Comparison of ENCODE assay signal across 8 cellular contexts in genomic region chr19:42113641-42114348, GRCh38. TPM values are rescaled to one million over a fixed set of nuclear protein-coding genes. Genes with fewer than 3 reads are reported as not detected.
DNase-seq lines count a peak whose midpoint lies in the region; ATAC-seq and TF ChIP-seq lines count a peak whose summit lies in the region.

No MANE protein-coding gene starts in this region.

- ATAC-seq in CD4-positive, alpha-beta T cell (ENCODE audit: poor library complexity) = no peak
- ATAC-seq in GM18907 (IDR thresholded peaks at IDR 0.05; ENCODE audit: unreplicated experiment) (peak; percentile 57), HG03571 (IDR thresholded peaks at IDR 0.05; ENCODE audit: unreplicated experiment) (peak; percentile 43)
- ATAC-seq in stimulated activated memory B cell treated with anti-CD40 and anti-IgM and Interleukin-4, amounts not matched to agents 10 μg/mL and 1 μg/mL and 100 μg/mL, for 72 hours = peak; percentile 92

- POLR2A ChIA-PET in CD4-positive, alpha-beta T cell (lab: Charles Lee) = interaction anchor here (1.2 kb wide), 1 partner anchor 129 kb away, joined by 3 read pairs; the partner anchor contains the start of gene GSK3A

- H3K27ac ChIP-seq in CD4-positive, alpha-beta T cell (ENCODE audit: low read depth, low read length) = no peak overlapping the region
- H3K27ac ChIP-seq in testis = no peak overlapping the region

- H3K27me3 Mint-ChIP-seq in CD4-positive, alpha-beta T cell = no peaks in the 10 kb centered on the region
- no peaks in the 10 kb centered on the region for H3K27me3 Mint-ChIP-seq in stimulated activated memory B cell treated with anti-CD40 and anti-IgM and Interleukin-4, amounts not matched to agents 10 μg/mL and 1 μg/mL and 100 μg/mL, for 72 hours

- no peak for DNase-seq in CD4-positive, alpha-beta T cell
- DNase-seq in SHP77 treated with DMSO at 0.1 percent for 48 hours (lab: John Stamatoyannopoulos, UW) = peak; percentile 23
- peak; percentile 90 for DNase-seq in fibroblast of villous mesenchyme (ENCODE audit: low read depth)
- no peak for DNase-seq in nucleus accumbens (lab: John Stamatoyannopoulos, UW)
- DNase-seq in testis = no peak

- H3K4me1 Mint-ChIP-seq in CD4-positive, alpha-beta T cell (ENCODE audit: low read depth) = peaks cover 5% of the 10 kb centered on the region
- H3K4me1 Mint-ChIP-seq in stimulated activated memory B cell treated with anti-CD40 and anti-IgM and Interleukin-4, amounts not matched to agents 10 μg/mL and 1 μg/mL and 100 μg/mL, for 72 hours = peaks cover 83% of the 10 kb centered on the region

- WGBS in testis, 2 donors = 49 to 62% methylated on average over 10 of the region's 10 CpGs

- CTCF ChIA-PET in CD4-positive, alpha-beta T cell (lab: Charles Lee) = interaction anchor here (0.6 kb wide), 1 partner anchor 339 kb away, joined by 4 read pairs; no protein-coding TSS in a partner anchor

- peak overlapping the region; percentile 63 for H3K27ac Mint-ChIP-seq in CD4-positive, alpha-beta T cell
- peak overlapping the region; percentile 83 for H3K27ac Mint-ChIP-seq in stimulated activated memory B cell treated with anti-CD40 and anti-IgM and Interleukin-4, amounts not matched to agents 10 μg/mL and 1 μg/mL and 100 μg/mL, for 72 hours

- H3K36me3 ChIP-seq in testis (ENCODE audit: low read depth, missing control alignments) = no peaks in the 10 kb centered on the region

- no peak for TF ChIP-seq CTCF in CD4-positive, alpha-beta T cell (IDR thresholded peaks at IDR 0.05)
- peak; percentile 35 for TF ChIP-seq CTCF in fibroblast of villous mesenchyme (IDR thresholded peaks at IDR 0.05; ENCODE audit: insufficient read depth, low read depth, low read length)
- no peak for TF ChIP-seq CTCF in testis (IDR thresholded peaks at IDR 0.05)

- no peak overlapping the region for H3K4me3 Mint-ChIP-seq in CD4-positive, alpha-beta T cell
- peak overlapping the region; percentile 64 for H3K4me3 Mint-ChIP-seq in stimulated activated memory B cell treated with anti-CD40 and anti-IgM and Interleukin-4, amounts not matched to agents 10 μg/mL and 1 μg/mL and 100 μg/mL, for 72 hours

- H3K4me3 ChIP-seq in fibroblast of villous mesenchyme (ENCODE audit: low read depth, low read length) = no peak overlapping the region
- H3K4me3 ChIP-seq in testis = no peak overlapping the region

- no peaks in the 10 kb centered on the region for H3K4me1 ChIP-seq in testis

- peaks cover 54% of the 10 kb centered on the region for H3K36me3 Mint-ChIP-seq in CD4-positive, alpha-beta T cell (ENCODE audit: low read depth)
- peaks cover 61% of the 10 kb centered on the region for H3K36me3 Mint-ChIP-seq in stimulated activated memory B cell treated with anti-CD40 and anti-IgM and Interleukin-4, amounts not matched to agents 10 μg/mL and 1 μg/mL and 100 μg/mL, for 72 hours

- no peaks in the 10 kb centered on the region for H3K9me3 Mint-ChIP-seq in CD4-positive, alpha-beta T cell
- H3K9me3 Mint-ChIP-seq in stimulated activated memory B cell treated with anti-CD40 and anti-IgM and Interleukin-4, amounts not matched to agents 10 μg/mL and 1 μg/mL and 100 μg/mL, for 72 hours = no peaks in the 10 kb centered on the region

- H3K9me3 ChIP-seq in CD4-positive, alpha-beta T cell (ENCODE audit: control insufficient read depth, low read length) = no peaks in the 10 kb centered on the region
- no peaks in the 10 kb centered on the region for H3K9me3 ChIP-seq in testis

- intact Hi-C loops in CD4-positive, alpha-beta T cell (cut with DNase I, micrococcal nuclease) = loop anchor here in 1 of 2 experiments (10.0 kb wide), 1 partner anchor 291 kb away; no protein-coding TSS in a partner anchor
- intact Hi-C loops in testis (cut with DNase I; ENCODE audit: low total_unique reads) = no loop called here

- no peak for TF ChIP-seq POLR2A in testis (IDR thresholded peaks at IDR 0.05)

- H3K27me3 ChIP-seq in CD4-positive, alpha-beta T cell (ENCODE audit: control insufficient read depth, insufficient read depth, low read length) = no peaks in the 10 kb centered on the region
- H3K27me3 ChIP-seq in testis = no peaks in the 10 kb centered on the region

RNA-seq across cellular contexts. Expression of gene POU2F2, which starts 18.5 kb away (rescaled TPM):
- 10 to 100 TPM; 18.6 to 19.9 TPM for total RNA-seq in CD4-positive, alpha-beta T cell
- total RNA-seq in fibroblast of villous mesenchyme (1.3 and 1.9 TPM in 2 replicates), testis (10 to 100 TPM in 1 of 2 donors, 1 to 10 TPM in 1; 9.4 to 20.6 TPM)
- polyA plus RNA-seq in testis (ENCODE audit: insufficient read depth, low read depth, low replicate concordance) = 13.2 TPM

RNA-seq across cellular contexts. Expression of gene ZNF574, which starts 37.8 kb away (rescaled TPM):
- total RNA-seq in CD4-positive, alpha-beta T cell = 10 to 100 TPM; 21.5 to 24.0 TPM
- total RNA-seq in fibroblast of villous mesenchyme (13.5 and 19.0 TPM in 2 replicates), testis (10 to 100 TPM; 63.2 to 64.8 TPM)
- polyA plus RNA-seq in testis (ENCODE audit: insufficient read depth, low read depth, low replicate concordance) = 47.4 TPM

RNA-seq across cellular contexts. Expression of gene GRIK5, which starts 43.8 kb away (rescaled TPM):
- under 1 TPM; 0.66 to 0.75 TPM for total RNA-seq in CD4-positive, alpha-beta T cell
- total RNA-seq in fibroblast of villous mesenchyme (not detected in 2 replicates), testis (10 to 100 TPM; 43.8 to 87.4 TPM)
- 31.7 TPM for polyA plus RNA-seq in testis (ENCODE audit: insufficient read depth, low read depth, low replicate concordance)

Comparison
In these comparisons a context has a peak if more than half of its experiments do, and no peak if none do; other contexts are left out.
1. DNase-seq: peak in SHP77 treated with DMSO at 0.1 percent for 48 hours (single experiment) and fibroblast of villous mesenchyme (single experiment); none in CD4-positive, alpha-beta T cell (0 of 10), nucleus accumbens (0 of 56) and testis (single experiment).
2. RNA of gene GRIK5, which starts 43.8 kb away (total RNA-seq): 43.8 to 87.4 TPM in testis; 0.66 to 0.75 TPM in CD4-positive, alpha-beta T cell and not detected in fibroblast of villous mesenchyme; every median in the first group is over 10 times any median in the second.